Comparison of ENCODE assay signal across 18 cellular contexts in genomic region chrX:10649286-10649685, GRCh38.
"Had no signal": no experiment of that assay in that cellular context is flagged by ENCODE, and none has a peak within 500 bp of the region (broad histone marks: within the 10 kb centered on the region; RNA-seq: fewer than 3 reads in every experiment).

No MANE protein-coding gene starts in this region.

- H3K27ac Mint-ChIP-seq: activated B cell treated with CpG ODN at 0.5 μM for 24 hours; activated CD8-positive, alpha-beta T cell treated with anti-CD3 and anti-CD28 coated beads for 36 hours; activated naive CD4-positive, alpha-beta T cell treated with anti-CD3 and anti-CD28 coated beads, Interleukin-2, amount 50 U/mL, for 24 hours; nephron progenitor cell; stimulated activated naive CD8-positive, alpha-beta T cell treated with anti-CD3 and anti-CD28 coated beads, Interleukin-15, Interleukin-2, amounts not matched to agents 100 ng/mL and 50 ng/mL, for 24 hours; T-helper 17 cell had no signal

- H3K9me3 Mint-ChIP-seq: activated B cell treated with CpG ODN at 0.5 μM for 24 hours; activated CD8-positive, alpha-beta T cell treated with anti-CD3 and anti-CD28 coated beads for 36 hours; stimulated activated naive CD8-positive, alpha-beta T cell treated with anti-CD3 and anti-CD28 coated beads, Interleukin-15, Interleukin-2, amounts not matched to agents 100 ng/mL and 50 ng/mL, for 24 hours had no signal

- H3K4me3 ChIP-seq: body of pancreas, hepatocyte, prostate gland, upper lobe of right lung had no signal

- H3K4me1 ChIP-seq: body of pancreas, prostate gland, upper lobe of right lung had no signal

- H3K9me3 ChIP-seq: body of pancreas, prostate gland, upper lobe of right lung had no signal

- DNase-seq: activated B cell treated with CpG ODN at 0.5 μM for 24 hours; activated CD4-positive, alpha-beta T cell treated with anti-CD3 and anti-CD28 coated beads for 48 hours; activated CD8-positive, alpha-beta T cell treated with anti-CD3 and anti-CD28 coated beads for 36 hours; activated effector memory CD4-positive, alpha-beta T cell treated with anti-CD3 and anti-CD28 coated beads, Interleukin-2, amount 50 U/mL, for 16 hours; activated T-cell treated with anti-CD3 and anti-CD28 coated beads, Interleukin-2, amount 50 U/mL, for 4 hours; amniotic stem cell; effector memory CD4-positive, alpha-beta T cell; nephron progenitor cell; occipital lobe; right cardiac atrium; T-helper 17 cell; upper lobe of right lung had no signal

- H3K27me3 Mint-ChIP-seq: activated B cell treated with CpG ODN at 0.5 μM for 24 hours; activated CD8-positive, alpha-beta T cell treated with anti-CD3 and anti-CD28 coated beads for 36 hours; activated naive CD4-positive, alpha-beta T cell treated with anti-CD3 and anti-CD28 coated beads, Interleukin-2, amount 50 U/mL, for 24 hours; central memory CD8-positive, alpha-beta T cell; stimulated activated naive CD8-positive, alpha-beta T cell treated with anti-CD3 and anti-CD28 coated beads, Interleukin-15, Interleukin-2, amounts not matched to agents 100 ng/mL and 50 ng/mL, for 24 hours; T-helper 17 cell had no signal

- H3K4me1 Mint-ChIP-seq: activated B cell treated with CpG ODN at 0.5 μM for 24 hours; activated naive CD4-positive, alpha-beta T cell treated with anti-CD3 and anti-CD28 coated beads, Interleukin-2, amount 50 U/mL, for 24 hours; central memory CD8-positive, alpha-beta T cell; T-helper 17 cell had no signal

- H3K27me3 ChIP-seq: body of pancreas, hepatocyte, upper lobe of right lung had no signal

- H3K27ac ChIP-seq: body of pancreas, hepatocyte, prostate gland, upper lobe of right lung had no signal

- H3K36me3 Mint-ChIP-seq: activated naive CD4-positive, alpha-beta T cell treated with anti-CD3 and anti-CD28 coated beads, Interleukin-2, amount 50 U/mL, for 24 hours had no signal

- H3K36me3 ChIP-seq: prostate gland, upper lobe of right lung had no signal

- H3K4me3 Mint-ChIP-seq: activated B cell treated with CpG ODN at 0.5 μM for 24 hours; activated CD8-positive, alpha-beta T cell treated with anti-CD3 and anti-CD28 coated beads for 36 hours; activated naive CD4-positive, alpha-beta T cell treated with anti-CD3 and anti-CD28 coated beads, Interleukin-2, amount 50 U/mL, for 24 hours; activated T-cell treated with anti-CD3 and anti-CD28 coated beads, Interleukin-2, amount 50 U/mL, for 4 hours; central memory CD8-positive, alpha-beta T cell; nephron progenitor cell; stimulated activated naive CD8-positive, alpha-beta T cell treated with anti-CD3 and anti-CD28 coated beads, Interleukin-15, Interleukin-2, amounts not matched to agents 100 ng/mL and 50 ng/mL, for 24 hours; T-helper 17 cell had no signal
